ENCODE assay signal across 8 cellular contexts in the genomic region with DNA sequence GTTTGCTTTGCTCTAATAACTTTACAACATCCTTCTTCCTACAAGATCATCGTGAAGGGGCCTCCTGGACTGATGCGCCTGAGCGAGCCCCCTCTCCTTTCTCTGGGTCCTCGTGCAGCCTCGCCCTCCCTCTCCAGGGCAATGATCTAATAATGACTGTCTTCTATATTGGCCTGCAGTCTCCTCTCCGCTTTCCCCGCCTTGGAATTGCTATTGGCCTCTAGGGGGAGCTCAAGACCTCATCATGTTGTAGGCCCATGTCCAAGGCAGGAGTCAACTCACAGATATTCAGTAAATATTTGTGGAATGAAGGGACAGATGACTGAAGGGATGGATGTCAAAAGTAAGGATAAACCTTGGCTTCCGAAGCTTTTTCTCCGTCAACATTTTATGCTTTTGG.
DNase-seq lines count a peak whose midpoint lies in the region; TF ChIP-seq lines count a peak whose summit lies in the region.

No MANE protein-coding gene starts in this region.

- no peak overlapping the region for H3K4me3 Mint-ChIP-seq in activated CD4-positive, alpha-beta T cell treated with anti-CD3 and anti-CD28 coated beads, Interleukin-2, amount 10 ng/mL, durations not matched to agents 7 days and 5 days

- H3K27ac Mint-ChIP-seq in activated CD4-positive, alpha-beta T cell treated with anti-CD3 and anti-CD28 coated beads, Interleukin-2, amount 10 ng/mL, durations not matched to agents 7 days and 5 days: no peak overlapping the region

- H3K36me3 Mint-ChIP-seq in activated CD4-positive, alpha-beta T cell treated with anti-CD3 and anti-CD28 coated beads, Interleukin-2, amount 10 ng/mL, durations not matched to agents 7 days and 5 days (ENCODE audit: low read depth): no peaks in the 10 kb centered on the region

- DNase-seq in DMS79 treated with DMSO at 0.1 percent for 48 hours (lab: John Stamatoyannopoulos, UW) (peak; percentile 8), DMS79 (lab: John Stamatoyannopoulos, UW) (no peak), NCI-H128 (lab: John Stamatoyannopoulos, UW; ENCODE audit: unreplicated experiment) (peak; percentile 24), SHP77 (lab: John Stamatoyannopoulos, UW) (peak; percentile 59 to 70), fibroblast of mammary gland (ENCODE audit: low read depth) (peak; percentile 62), nucleus accumbens (lab: John Stamatoyannopoulos, UW) (peak in 35 of 56 donors; percentile 0 to 50 (median 8)), cortex of kidney (lab: John Stamatoyannopoulos, UW) (no peak)
- no peak for DNase-seq in activated CD4-positive, alpha-beta T cell treated with anti-CD3 and anti-CD28 coated beads, Interleukin-2, amount 10 ng/mL, durations not matched to agents 7 days and 5 days

- H3K9me3 Mint-ChIP-seq in activated CD4-positive, alpha-beta T cell treated with anti-CD3 and anti-CD28 coated beads, Interleukin-2, amount 10 ng/mL, durations not matched to agents 7 days and 5 days: peaks cover 20% of the 10 kb centered on the region

- POLR2A ChIA-PET in activated CD4-positive, alpha-beta T cell treated with anti-CD3 and anti-CD28 coated beads, Interleukin-2, amount 10 ng/mL, durations not matched to agents 7 days and 5 days (lab: Charles Lee): no interaction called here

- CTCF ChIA-PET in activated CD4-positive, alpha-beta T cell treated with anti-CD3 and anti-CD28 coated beads, Interleukin-2, amount 10 ng/mL, durations not matched to agents 7 days and 5 days (lab: Charles Lee): interaction anchor here (0.5 to 0.6 kb wide), 2 partner anchors 65 to 834 kb away, joined by 3 to 4 read pairs; no protein-coding TSS in a partner anchor

- no peaks in the 10 kb centered on the region for H3K27me3 Mint-ChIP-seq in activated CD4-positive, alpha-beta T cell treated with anti-CD3 and anti-CD28 coated beads, Interleukin-2, amount 10 ng/mL, durations not matched to agents 7 days and 5 days

- no peaks in the 10 kb centered on the region for H3K4me1 Mint-ChIP-seq in activated CD4-positive, alpha-beta T cell treated with anti-CD3 and anti-CD28 coated beads, Interleukin-2, amount 10 ng/mL, durations not matched to agents 7 days and 5 days

- no peak overlapping the region for H3K4me3 ChIP-seq in fibroblast of mammary gland (ENCODE audit: control insufficient read depth, low read depth, low read length)

- TF ChIP-seq CTCF in fibroblast of mammary gland (conservative IDR thresholded peaks at IDR 0.05; ENCODE audit: control insufficient read depth, insufficient read depth, low read depth, low read length): peak; percentile 60

Comparison
In these comparisons a context has a peak if more than half of its experiments do, and no peak if none do; other contexts are left out.
1. DNase-seq: peak in DMS79 treated with DMSO at 0.1 percent for 48 hours (single experiment), NCI-H128 (single experiment), SHP77 (2 of 2), fibroblast of mammary gland (single experiment) and nucleus accumbens (35 of 56); none in DMS79 (single experiment), cortex of kidney (single experiment) and activated CD4-positive, alpha-beta T cell treated with anti-CD3 and anti-CD28 coated beads, Interleukin-2, amount 10 ng/mL, durations not matched to agents 7 days and 5 days (single experiment).